ENCODE assay signal across 20 cellular contexts in genomic region chr5:44390332-44390731, GRCh38. TPM values are rescaled to one million over a fixed set of nuclear protein-coding genes. Genes with fewer than 3 reads are reported as not detected.
DNase-seq lines count a peak whose midpoint lies in the region; ATAC-seq and TF ChIP-seq lines count a peak whose summit lies in the region.
"Had no signal": no experiment of that assay in that cellular context is flagged by ENCODE, and none has a peak within 500 bp of the region (broad histone marks: within the 10 kb centered on the region; RNA-seq: fewer than 3 reads in every experiment).

No MANE protein-coding gene starts in this region.

- H2AK5ac ChIP-seq in H9 (ENCODE audit: insufficient read length, low read length) (no peak overlapping the region), mesenchymal stem cell (ENCODE audit: low read length, severe bottlenecking) (no peak overlapping the region)

- H2BK5ac ChIP-seq in H9 (ENCODE audit: insufficient read length, low read length) (no peak overlapping the region), mesenchymal stem cell (ENCODE audit: low read depth, low read length, poor library complexity, severe bottlenecking) (no peak overlapping the region)

- H3K4ac ChIP-seq in H9 (ENCODE audit: low read depth, low read length) (no peak overlapping the region), mesenchymal stem cell (ENCODE audit: low read depth in 1 of 2, low read length in 2 of 2) (no peak overlapping the region)

- no peaks in the 10 kb centered on the region for H3K9me3 Mint-ChIP-seq in H9
- H3K9me3 Mint-ChIP-seq: activated naive CD4-positive, alpha-beta T cell treated with anti-CD3 and anti-CD28 coated beads, Interleukin-2, amount 10 ng/mL, durations not matched to agents 7 days and 5 days had no signal

- H3K9me3 ChIP-seq in H9 (ENCODE audit: control insufficient read depth, low read depth, low read length) (no peaks in the 10 kb centered on the region), mesenchymal stem cell (ENCODE audit: control insufficient read depth, low read length) (no peaks in the 10 kb centered on the region), psoas muscle (no peaks in the 10 kb centered on the region)
- H3K9me3 ChIP-seq: HAP-1 had no signal

- H3K4me2 ChIP-seq in H9 (ENCODE audit: insufficient read depth, insufficient read length, low read length) (peak overlapping the region; percentile 96), mesenchymal stem cell (ENCODE audit: low read length, poor library complexity, severe bottlenecking) (no peak overlapping the region)

- peaks cover 32 to 40% of the 10 kb centered on the region in 2 experiments for H3K4me1 Mint-ChIP-seq in H9

- H3K27ac Mint-ChIP-seq in H9: no peak overlapping the region
- H3K27ac Mint-ChIP-seq: activated naive CD4-positive, alpha-beta T cell treated with anti-CD3 and anti-CD28 coated beads, Interleukin-2, amount 10 ng/mL, durations not matched to agents 7 days and 5 days; CD4-positive, CD25-positive, alpha-beta regulatory T cell; naive thymus-derived CD4-positive, alpha-beta T cell had no signal

- no peak for ATAC-seq in psoas muscle
- ATAC-seq: naive thymus-derived CD4-positive, alpha-beta T cell had no signal

- peaks cover 59% of the 10 kb centered on the region for H3K27me3 Mint-ChIP-seq in H9 (ENCODE audit: low read depth)

- H2BK20ac ChIP-seq in H9 (ENCODE audit: low read depth, low read length, poor library complexity, severe bottlenecking): no peak overlapping the region

- H3K9ac ChIP-seq in H9 (ENCODE audit: extremely low read depth, insufficient read length, low read length) (no peak overlapping the region), mesenchymal stem cell (ENCODE audit: low read length) (peak overlapping the region; percentile 71)

- H2BK120ac ChIP-seq in H9 (ENCODE audit: low read depth, low read length, poor library complexity, severe bottlenecking) (no peak overlapping the region), mesenchymal stem cell (ENCODE audit: low read depth, low read length) (no peak overlapping the region)

- DNase-seq in H9 (no peak), dorsolateral prefrontal cortex (no peak), mesenchymal stem cell (no peak), psoas muscle (no peak), glomerular visceral epithelial cell (ENCODE audit: extremely low spot score) (no peak), T-helper 1 cell (no peak), GF-D8 (lab: John Stamatoyannopoulos, UW) (no peak), NCI-H526 (lab: John Stamatoyannopoulos, UW) (no peak)
- DNase-seq: activated CD4-positive, alpha-beta T cell treated with anti-CD3 and anti-CD28 coated beads, Interleukin-2, amount 50 U/mL, for 48 hours; activated naive CD4-positive, alpha-beta T cell treated with anti-CD3 and anti-CD28 coated beads, Interleukin-2, amount 10 ng/mL, durations not matched to agents 7 days and 5 days; CD4-positive, CD25-positive, alpha-beta regulatory T cell; islet precursor cell; naive thymus-derived CD4-positive, alpha-beta T cell; NCI-H2081; NCI-H510A; stimulated activated naive CD4-positive, alpha-beta T cell treated with Interleukin-2 at 50 U/mL for 16 hours had no signal

- H2AFZ ChIP-seq in H9 (ENCODE audit: low read length): no peak overlapping the region
- H2AFZ ChIP-seq in mesenchymal stem cell (ENCODE audit: low read depth, low read length): no peak overlapping the region

- H3K4me3 ChIP-seq in dorsolateral prefrontal cortex (peak overlapping the region in 31 of 59 donors; percentile 36 to 74 (median 62)), mesenchymal stem cell (ENCODE audit: insufficient read depth in 1 of 2, low read depth in 1 of 2, low read length in 2 of 2) (peak overlapping the region in 1 of 2 experiments; percentile 85), psoas muscle (peak overlapping the region; percentile 67)

- H4K8ac ChIP-seq in H9 (replicated peaks; ENCODE audit: insufficient read length, low read depth, low read length) (no peak overlapping the region), mesenchymal stem cell (ENCODE audit: low read length) (no peak overlapping the region)

- H3K27me3 ChIP-seq in H9 (ENCODE audit: insufficient read depth, low read length) (peaks cover 24% of the 10 kb centered on the region; the same call in 1 of the 2 replicates), dorsolateral prefrontal cortex (peaks cover 0 to 60% (median 25%) of the 10 kb centered on the region in 45 donors), mesenchymal stem cell (ENCODE audit: control insufficient read depth in 1 of 2, insufficient read depth in 1 of 2, low read length in 2 of 2) (peaks cover 34 to 52% of the 10 kb centered on the region in 2 experiments), psoas muscle (ENCODE audit: insufficient read depth in 3 of 3, low read length in 2 of 3) (peaks cover 0 to 29% (median 3%) of the 10 kb centered on the region in 3 donors)

- H3K36me3 Mint-ChIP-seq in H9 (ENCODE audit: insufficient read depth in 1 of 3, low read depth in 3 of 3): no peaks in the 10 kb centered on the region
- H3K36me3 Mint-ChIP-seq: CD4-positive, CD25-positive, alpha-beta regulatory T cell had no signal

- H3K79me1 ChIP-seq in H9 (ENCODE audit: insufficient read depth, low read depth, low read length, poor library complexity, severe bottlenecking) (no peaks in the 10 kb centered on the region), mesenchymal stem cell (replicated peaks; ENCODE audit: low read length, poor library complexity, severe bottlenecking) (no peaks in the 10 kb centered on the region)

- H4K5ac ChIP-seq in H9 (ENCODE audit: insufficient read length, low read depth, low read length): no peak overlapping the region

- no peak overlapping the region for H3T11ph ChIP-seq in H9 (ENCODE audit: low read length)

- peak overlapping the region; percentile 76 to 93 for H3K4me3 Mint-ChIP-seq in H9
- H3K4me3 Mint-ChIP-seq: activated naive CD4-positive, alpha-beta T cell treated with anti-CD3 and anti-CD28 coated beads, Interleukin-2, amount 10 ng/mL, durations not matched to agents 7 days and 5 days had no signal

- no CpG with 5 or more reads among the region's 2 CpGs for WGBS in H9 (ENCODE audit: extremely low coverage, insufficient read length, low lambda C conversion rate)
- 38% methylated on average over 1 of the region's 2 CpGs for WGBS in mesenchymal stem cell
- WGBS in psoas muscle, 3 donors: 48 to 56% (median 56%) methylated on average over 2 of the region's 2 CpGs

- H3K23ac ChIP-seq in H9 (ENCODE audit: insufficient read length, low read depth, low read length) (no peak overlapping the region), mesenchymal stem cell (ENCODE audit: low read length in 2 of 2) (no peak overlapping the region)

- no peak overlapping the region for H3K18ac ChIP-seq in H9 (ENCODE audit: insufficient read length, low read depth, low read length)
- no peak overlapping the region for H3K18ac ChIP-seq in mesenchymal stem cell (ENCODE audit: low read depth in 1 of 2, low read length in 2 of 2)

- intact Hi-C loops in dorsolateral prefrontal cortex (cut with DNase I): no loop called here
- intact Hi-C loops in psoas muscle (cut with DNase I): no loop called here

- H3K56ac ChIP-seq in H9 (ENCODE audit: insufficient read length, low read depth, low read length): no peak overlapping the region

- H3K4me1 ChIP-seq in H9 (ENCODE audit: insufficient read depth, low read length) (no peaks in the 10 kb centered on the region; the same call in 1 of the 2 replicates), mesenchymal stem cell (ENCODE audit: control insufficient read depth, insufficient read depth, low read depth, low read length) (peaks cover 12% of the 10 kb centered on the region), psoas muscle (peaks cover 5% of the 10 kb centered on the region)
- H3K4me1 ChIP-seq: HAP-1 had no signal

- H2BK12ac ChIP-seq in H9 (ENCODE audit: insufficient read length, low read depth, low read length) (no peak overlapping the region), mesenchymal stem cell (ENCODE audit: low read length in 2 of 2) (no peak overlapping the region)

- no peak overlapping the region for H3K27ac ChIP-seq in H9 (ENCODE audit: insufficient read length, low read depth, low read length)
- no peak overlapping the region for H3K27ac ChIP-seq in dorsolateral prefrontal cortex
- H3K27ac ChIP-seq in mesenchymal stem cell (ENCODE audit: low read length, poor library complexity, severe bottlenecking): no peak overlapping the region
- no peak overlapping the region for H3K27ac ChIP-seq in psoas muscle
- H3K27ac ChIP-seq: epithelial cell of prostate, HL-60 had no signal

- H3K14ac ChIP-seq in H9 (ENCODE audit: insufficient read depth, low read length) (no peak overlapping the region), mesenchymal stem cell (ENCODE audit: low read length in 2 of 2) (no peak overlapping the region)

- TF ChIP-seq CTCF in H9 (conservative IDR thresholded peaks at IDR 0.05): no peak
- TF ChIP-seq CTCF in dorsolateral prefrontal cortex (IDR thresholded peaks at IDR 0.05 in 54 of 56, conservative IDR thresholded peaks at IDR 0.05 in 2 of 56; ENCODE audit: low read depth in 1 of 56, partially characterized antibody in 56 of 56): no peak
- TF ChIP-seq CTCF in psoas muscle (IDR thresholded peaks at IDR 0.05): no peak

- no peaks in the 10 kb centered on the region for H3K79me2 ChIP-seq in H9 (ENCODE audit: insufficient read depth, low read length)

- H2BK15ac ChIP-seq in H9 (ENCODE audit: low read depth, low read length) (no peak overlapping the region), mesenchymal stem cell (ENCODE audit: low read depth, poor library complexity, severe bottlenecking) (no peak overlapping the region)

- no peaks in the 10 kb centered on the region for H4K20me1 ChIP-seq in H9 (ENCODE audit: control insufficient read depth, insufficient read depth, insufficient read length)

- H3K36me3 ChIP-seq in mesenchymal stem cell (ENCODE audit: control insufficient read depth in 1 of 2, insufficient read depth in 2 of 2, low read depth in 1 of 2, low read length in 2 of 2): no peaks in the 10 kb centered on the region
- no peaks in the 10 kb centered on the region for H3K36me3 ChIP-seq in psoas muscle (ENCODE audit: insufficient read depth in 1 of 2, low read depth in 1 of 2)
- H3K36me3 ChIP-seq: HAP-1 had no signal

- H4K91ac ChIP-seq in H9 (ENCODE audit: insufficient read length, low read depth, low read length) (no peak overlapping the region), mesenchymal stem cell (ENCODE audit: low read length) (no peak overlapping the region)

- peaks cover 24% of the 10 kb centered on the region for H3K23me2 ChIP-seq in H9 (ENCODE audit: insufficient read length, low read depth, low read length, poor library complexity, severe bottlenecking)

RNA-seq across cellular contexts. Expression of gene FGF10, which starts 1.1 kb away (rescaled TPM):
- 0.15 TPM in 1 of 2 replicates, not detected in the other for total RNA-seq in H9 (2021)
- total RNA-seq in dorsolateral prefrontal cortex: 1 to 10 TPM in 108 of 120 experiments, under 1 TPM in 12; 0.23 to 5.1 (median 2.0) TPM
- polyA plus RNA-seq in mesenchymal stem cell (2013, experiment 1 of 2): not detected
- polyA plus RNA-seq in mesenchymal stem cell (2013, experiment 2 of 2): not detected
- total RNA-seq in psoas muscle: 1 to 10 TPM in 2 of 4 donors, under 1 TPM in 2; 0.62 to 1.8 (median 0.97) TPM
- 1 to 10 TPM in 1 of 3 donors, under 1 TPM in 2; 0.21 to 1.6 (median 0.61) TPM for polyA plus RNA-seq in psoas muscle
- total RNA-seq: CD4-positive, CD25-positive, alpha-beta regulatory T cell; naive thymus-derived CD4-positive, alpha-beta T cell; T-helper 1 cell treated with Interleukin-12 subunit alpha and Interleukin-12 subunit beta and Interleukin-4 antibody, amounts not matched to agents 30 ng/mL and 1 ng/mL, for 36 hours had no signal
- polyA plus RNA-seq: CD4-positive, CD25-positive, alpha-beta regulatory T cell; naive thymus-derived CD4-positive, alpha-beta T cell had no signal
